In genomic region chr14:90544566-90544965, GRCh38 we compare ENCODE assay signal across 24 cellular contexts.
A peak's percentile ranks its signal among the peaks of the same experiment; 100 is the strongest.
DNase-seq lines count a peak whose midpoint lies in the region; ATAC-seq and TF ChIP-seq lines count a peak whose summit lies in the region.
"Had no signal": no experiment of that assay in that cellular context is flagged by ENCODE, and none has a peak within 500 bp of the region (broad histone marks: within the 10 kb centered on the region; RNA-seq: fewer than 3 reads in every experiment).

No MANE protein-coding gene starts in this region.

- H3K4me3 ChIP-seq in dorsolateral prefrontal cortex, result no peak overlapping the region
- H3K4me3 ChIP-seq in spleen, result no peak overlapping the region
- H3K4me3 ChIP-seq: body of pancreas, left lung, thyroid gland had no signal

- H3K4me1 Mint-ChIP-seq in activated CD4-positive, alpha-beta T cell treated with anti-CD3 and anti-CD28 coated beads, Interleukin-2, amount 10 ng/mL, durations not matched to agents 24 days and 14 days, result no peaks in the 10 kb centered on the region
- H3K4me1 Mint-ChIP-seq: immature natural killer cell, T-helper 17 cell had no signal

- no peak for TF ChIP-seq POLR2A in spleen (IDR thresholded peaks at IDR 0.05)

- H3K27ac Mint-ChIP-seq in activated CD4-positive, alpha-beta T cell treated with anti-CD3 and anti-CD28 coated beads, Interleukin-2, amount 10 ng/mL, durations not matched to agents 24 days and 14 days, result no peak overlapping the region
- H3K27ac Mint-ChIP-seq: activated CD4-positive, alpha-beta memory T cell treated with anti-CD3 and anti-CD28 coated beads for 36 hours; activated naive CD4-positive, alpha-beta T cell treated with anti-CD3 and anti-CD28 coated beads for 36 hours; T-helper 17 cell had no signal

- peak; percentile 50 for DNase-seq in G401 (ENCODE audit: low spot score)
- peak; percentile 50 for DNase-seq in NCI-H2107 treated with DMSO at 0.1 percent for 48 hours (lab: John Stamatoyannopoulos, UW; ENCODE audit: unreplicated experiment)
- peak in 1 of 10 donors; percentile 7 for DNase-seq in dorsolateral prefrontal cortex
- DNase-seq in spleen, result peak; percentile 38
- no peak for DNase-seq in activated CD4-positive, alpha-beta T cell treated with anti-CD3 and anti-CD28 coated beads, Interleukin-2, amount 10 ng/mL, durations not matched to agents 24 days and 14 days
- DNase-seq in dermis blood vessel endothelial cell, result no peak
- DNase-seq: activated CD4-positive, alpha-beta memory T cell treated with anti-CD3 and anti-CD28 coated beads for 36 hours; activated CD8-positive, alpha-beta memory T cell treated with anti-CD3 and anti-CD28 coated beads, Interleukin-2, amount 50 U/mL, for 4 hours; activated naive CD4-positive, alpha-beta T cell treated with anti-CD3 and anti-CD28 coated beads for 36 hours; body of pancreas; DMS53; effector CD4-positive, alpha-beta T cell; HCEC 1CT; immature natural killer cell; left lung; NCI-H1436; NCI-H2171 treated with DMSO at 0.1 percent for 48 hours; NCI-H526; SHP77; stimulated activated CD4-positive, alpha-beta T cell treated with anti-CD3 and anti-CD28 coated beads, Interleukin-2, amount 100 ng/mL, for 24 hours; stimulated activated naive CD8-positive, alpha-beta T cell treated with anti-CD3 and anti-CD28 coated beads, Interleukin-15, Interleukin-2, amounts not matched to agents 100 U/mL and 50 U/mL, for 24 hours; T-helper 17 cell had no signal

- peaks cover 0 to 14% (median 3%) of the 10 kb centered on the region in 6 donors for H3K4me1 ChIP-seq in spleen
- H3K4me1 ChIP-seq: left lung had no signal

- 88 to 96% (median 94%) methylated on average over 9 of the region's 9 CpGs for WGBS in spleen, 5 donors

- no peaks in the 10 kb centered on the region for H3K9me3 Mint-ChIP-seq in activated CD4-positive, alpha-beta T cell treated with anti-CD3 and anti-CD28 coated beads, Interleukin-2, amount 10 ng/mL, durations not matched to agents 24 days and 14 days
- H3K9me3 Mint-ChIP-seq: activated CD4-positive, alpha-beta memory T cell treated with anti-CD3 and anti-CD28 coated beads for 36 hours; activated naive CD4-positive, alpha-beta T cell treated with anti-CD3 and anti-CD28 coated beads for 36 hours; immature natural killer cell had no signal

- H3K27me3 Mint-ChIP-seq in activated CD4-positive, alpha-beta T cell treated with anti-CD3 and anti-CD28 coated beads, Interleukin-2, amount 10 ng/mL, durations not matched to agents 24 days and 14 days, result peaks cover 2% of the 10 kb centered on the region
- H3K27me3 Mint-ChIP-seq: activated CD4-positive, alpha-beta memory T cell treated with anti-CD3 and anti-CD28 coated beads for 36 hours had no signal

- H3K27ac ChIP-seq in dorsolateral prefrontal cortex (peak overlapping the region in 52 of 59 donors; percentile 48 to 98 (median 93)), spleen (no peak overlapping the region)
- H3K27ac ChIP-seq: body of pancreas, left lung had no signal

- intact Hi-C loops in dorsolateral prefrontal cortex (cut with DNase I), result no loop called here
- intact Hi-C loops in spleen (cut with DNase I; ENCODE audit: low total_unique reads), result no loop called here
- intact Hi-C loops in activated CD4-positive, alpha-beta T cell treated with anti-CD3 and anti-CD28 coated beads, Interleukin-2, amount 10 ng/mL, durations not matched to agents 24 days and 14 days (cut with micrococcal nuclease), result no loop called here

- H3K9me3 ChIP-seq in spleen, result no peaks in the 10 kb centered on the region
- H3K9me3 ChIP-seq: body of pancreas, left lung, thyroid gland had no signal

- no peak overlapping the region for H3K4me3 Mint-ChIP-seq in activated CD4-positive, alpha-beta T cell treated with anti-CD3 and anti-CD28 coated beads, Interleukin-2, amount 10 ng/mL, durations not matched to agents 24 days and 14 days
- H3K4me3 Mint-ChIP-seq: activated CD4-positive, alpha-beta memory T cell treated with anti-CD3 and anti-CD28 coated beads for 36 hours; activated naive CD4-positive, alpha-beta T cell treated with anti-CD3 and anti-CD28 coated beads for 36 hours; immature natural killer cell; T-helper 17 cell had no signal

- peaks cover 0 to 32% (median 0%) of the 10 kb centered on the region in 6 donors for H3K36me3 ChIP-seq in spleen
- H3K36me3 ChIP-seq: thyroid gland had no signal

- TF ChIP-seq CTCF in dorsolateral prefrontal cortex (IDR thresholded peaks at IDR 0.05 in 54 of 56, conservative IDR thresholded peaks at IDR 0.05 in 2 of 56; ENCODE audit: low read depth in 1 of 56, partially characterized antibody in 56 of 56) (no peak), spleen (IDR thresholded peaks at IDR 0.05 in 8 of 11, conservative IDR thresholded peaks at IDR 0.05 in 3 of 11) (no peak)

- in situ Hi-C loops in G401 (cut with HindIII; ENCODE audit: low sequenced_read_pairs), result no loop called here

- no peaks in the 10 kb centered on the region for H3K36me3 Mint-ChIP-seq in activated CD4-positive, alpha-beta T cell treated with anti-CD3 and anti-CD28 coated beads, Interleukin-2, amount 10 ng/mL, durations not matched to agents 24 days and 14 days (ENCODE audit: low read depth)
- H3K36me3 Mint-ChIP-seq: activated CD4-positive, alpha-beta memory T cell treated with anti-CD3 and anti-CD28 coated beads for 36 hours; immature natural killer cell had no signal

- H3K27me3 ChIP-seq in dorsolateral prefrontal cortex (no peaks in the 10 kb centered on the region), spleen (replicated peaks in 1 of 7) (no peaks in the 10 kb centered on the region)
- H3K27me3 ChIP-seq: body of pancreas, left lung, thyroid gland had no signal

- ATAC-seq in HG03571 (IDR thresholded peaks at IDR 0.05; ENCODE audit: unreplicated experiment), result no peak
- ATAC-seq: body of pancreas; left lung; stimulated activated naive CD8-positive, alpha-beta T cell treated with anti-CD3 and anti-CD28 coated beads, Interleukin-15, Interleukin-2, amounts not matched to agents 100 U/mL and 50 U/mL, for 24 hours; T-helper 17 cell had no signal

Comparison
In these comparisons a context has a peak if more than half of its experiments do, and no peak if none do; other contexts are left out.
1. DNase-seq: peak in G401 (single experiment), NCI-H2107 treated with DMSO at 0.1 percent for 48 hours (single experiment) and spleen (single experiment); none in activated CD4-positive, alpha-beta T cell treated with anti-CD3 and anti-CD28 coated beads, Interleukin-2, amount 10 ng/mL, durations not matched to agents 24 days and 14 days (single experiment) and dermis blood vessel endothelial cell (single experiment).
2. H3K27ac ChIP-seq: peak in dorsolateral prefrontal cortex (52 of 59); none in spleen (0 of 8).